28 cellular contexts compared by ENCODE assay signal in the genomic region with DNA sequence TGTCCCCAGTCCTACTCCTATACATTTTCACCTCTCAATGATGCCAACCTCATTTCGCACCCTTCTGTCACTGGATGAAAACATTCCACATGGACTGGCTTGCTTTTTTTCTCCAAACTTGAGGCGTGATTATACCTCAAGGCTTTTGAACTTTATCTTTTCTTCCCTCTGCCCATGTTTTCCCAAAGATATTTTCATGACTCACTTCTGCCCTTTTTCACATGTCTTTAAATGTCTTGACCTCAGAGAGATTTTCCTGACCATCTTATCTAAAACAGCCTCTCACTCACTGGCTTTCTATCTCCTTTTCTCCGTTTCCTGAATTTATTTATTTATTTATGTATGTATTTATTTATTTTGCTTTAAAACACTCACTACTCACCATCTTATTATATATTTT.
"Had no signal": no experiment of that assay in that cellular context is flagged by ENCODE, and none has a peak within 500 bp of the region (broad histone marks: within the 10 kb centered on the region; RNA-seq: fewer than 3 reads in every experiment).

No MANE protein-coding gene starts in this region.

- H3K27ac ChIP-seq: body of pancreas, epithelial cell of prostate, hepatocyte, left lung, neutrophil, pancreas, thyroid gland, upper lobe of right lung had no signal

- H3K4me3 ChIP-seq: body of pancreas, cardiac muscle cell, hepatocyte, left lung, lung, pancreas, thyroid gland, upper lobe of right lung had no signal

- H3K9me3 ChIP-seq: body of pancreas, left lung, neutrophil, pancreas, thyroid gland, upper lobe of right lung had no signal

- H2AFZ ChIP-seq: hepatocyte had no signal

- H3K4me1 ChIP-seq: body of pancreas, left lung, pancreas, thyroid gland, upper lobe of right lung had no signal

- H3K36me3 ChIP-seq: cardiac muscle cell, left lung, neutrophil, pancreas, thyroid gland, upper lobe of right lung had no signal

- ATAC-seq: activated CD4-positive, alpha-beta T cell treated with anti-CD3 and anti-CD28 coated beads for 36 hours; body of pancreas; left lung; natural killer cell; pancreas; right cardiac atrium; upper lobe of right lung had no signal

- H3K4me2 ChIP-seq: hepatocyte had no signal

- H3K79me2 ChIP-seq: hepatocyte had no signal

- H3K27me3 ChIP-seq: body of pancreas, cardiac muscle cell, hepatocyte, left lung, neutrophil, pancreas, thyroid gland, upper lobe of right lung had no signal

- DNase-seq: activated B cell treated with CpG ODN at 0.5 μM for 24 hours; activated CD4-positive, alpha-beta T cell treated with anti-CD3 and anti-CD28 coated beads for 36 hours; activated CD4-positive, alpha-beta T cell treated with anti-CD3 and anti-CD28 coated beads, Interleukin-2, amount 50 U/mL, for 4 hours; activated CD8-positive, alpha-beta memory T cell treated with anti-CD3 and anti-CD28 coated beads, Interleukin-2, amount 50 U/mL, for 48 hours; activated naive CD4-positive, alpha-beta T cell treated with Interleukin-2 at 50 U/mL for 16 hours; activated naive CD8-positive, alpha-beta T cell treated with anti-CD3 and anti-CD28 coated beads, Interleukin-2, amount 10 ng/mL, durations not matched to agents 7 days and 5 days; activated T-cell treated with anti-CD3 and anti-CD28 coated beads, Interleukin-2, amount 50 U/mL, for 48 hours; body of pancreas; cortex of kidney; endodermal cell; foreskin melanocyte; glutamatergic neuron; kidney glomerular epithelial cell; left lung; midbrain; natural killer cell; pancreas; right cardiac atrium; stimulated activated CD4-positive, alpha-beta T cell treated with anti-CD3 and anti-CD28 coated beads, Interleukin-1b, Interleukin-23, amount 100 ng/mL, for 48 hours; substantia nigra; T-helper 1 cell; thyroid gland; upper lobe of right lung had no signal
